29 cellular contexts compared by ENCODE assay signal in the genomic region with DNA sequence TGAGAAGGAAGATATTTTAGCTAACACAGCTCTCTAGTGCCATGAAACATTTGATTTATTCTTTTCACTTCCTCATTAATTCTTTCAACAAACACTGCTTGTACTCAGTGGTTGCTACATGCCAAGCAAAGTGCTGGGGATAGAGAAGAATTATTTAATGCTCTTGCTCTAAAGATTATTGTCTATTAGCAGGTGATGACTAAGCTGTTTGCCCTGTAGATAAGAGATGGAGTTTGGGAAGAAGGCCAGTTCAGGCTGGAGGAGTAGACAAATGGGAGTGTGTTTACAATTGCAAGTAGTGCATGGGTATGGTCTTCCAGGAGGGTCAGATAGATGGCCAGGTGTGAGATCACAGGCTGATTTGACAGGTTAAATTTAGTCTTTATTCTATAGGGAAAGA.
"Had no signal": no experiment of that assay in that cellular context is flagged by ENCODE, and none has a peak within 500 bp of the region (broad histone marks: within the 10 kb centered on the region; RNA-seq: fewer than 3 reads in every experiment).

No MANE protein-coding gene starts in this region.

- H3K9me3 Mint-ChIP-seq: activated CD4-positive, alpha-beta memory T cell treated with anti-CD3 and anti-CD28 coated beads for 36 hours; activated CD4-positive, alpha-beta T cell treated with anti-CD3 and anti-CD28 coated beads, Interleukin-2, amount 10 ng/mL, durations not matched to agents 7 days and 5 days; activated naive CD4-positive, alpha-beta T cell treated with anti-CD3 and anti-CD28 coated beads for 36 hours; activated T-helper 17 cell treated with anti-CD3 and anti-CD28 coated beads, Interleukin-2, amount 50 U/mL, for 72 hours; T-cell had no signal

- H3K27me3 Mint-ChIP-seq: activated CD4-positive, alpha-beta T cell treated with anti-CD3 and anti-CD28 coated beads, Interleukin-2, amount 10 ng/mL, durations not matched to agents 7 days and 5 days; activated naive CD8-positive, alpha-beta T cell; T-cell had no signal

- H3K27ac ChIP-seq: SK-N-MC had no signal

- H3K4me3 Mint-ChIP-seq: activated CD4-positive, alpha-beta memory T cell treated with anti-CD3 and anti-CD28 coated beads for 36 hours; activated CD4-positive, alpha-beta T cell treated with anti-CD3 and anti-CD28 coated beads, Interleukin-2, amount 10 ng/mL, durations not matched to agents 7 days and 5 days; activated naive CD4-positive, alpha-beta T cell treated with anti-CD3 and anti-CD28 coated beads for 36 hours; activated naive CD8-positive, alpha-beta T cell; activated T-helper 17 cell treated with anti-CD3 and anti-CD28 coated beads, Interleukin-2, amount 50 U/mL, for 72 hours; T-cell had no signal

- H3K27ac Mint-ChIP-seq: activated CD4-positive, alpha-beta memory T cell treated with anti-CD3 and anti-CD28 coated beads for 36 hours; activated CD4-positive, alpha-beta T cell treated with anti-CD3 and anti-CD28 coated beads, Interleukin-2, amount 10 ng/mL, durations not matched to agents 7 days and 5 days; activated naive CD4-positive, alpha-beta T cell treated with anti-CD3 and anti-CD28 coated beads for 36 hours; activated naive CD8-positive, alpha-beta T cell; activated T-helper 17 cell treated with anti-CD3 and anti-CD28 coated beads, Interleukin-2, amount 50 U/mL, for 72 hours; T-cell had no signal

- FAIRE-seq: astrocyte, TTC549 had no signal

- H3K4me1 Mint-ChIP-seq: activated CD4-positive, alpha-beta T cell treated with anti-CD3 and anti-CD28 coated beads, Interleukin-2, amount 10 ng/mL, durations not matched to agents 7 days and 5 days; activated T-helper 17 cell treated with anti-CD3 and anti-CD28 coated beads, Interleukin-2, amount 50 U/mL, for 72 hours; T-cell had no signal

- H3K36me3 Mint-ChIP-seq: activated CD4-positive, alpha-beta memory T cell treated with anti-CD3 and anti-CD28 coated beads for 36 hours; activated naive CD8-positive, alpha-beta T cell; T-cell had no signal

- H3K4me3 ChIP-seq: SK-N-MC had no signal

- ATAC-seq: activated T-helper 17 cell treated with anti-CD3 and anti-CD28 coated beads, Interleukin-2, amount 50 U/mL, for 72 hours; Panc1; Right ventricle myocardium inferior; T-cell had no signal

- DNase-seq: activated CD4-positive, alpha-beta memory T cell treated with anti-CD3 and anti-CD28 coated beads for 36 hours; activated CD4-positive, alpha-beta T cell treated with anti-CD3 and anti-CD28 coated beads, Interleukin-2, amount 10 ng/mL, durations not matched to agents 7 days and 5 days; activated CD4-positive, CD25-positive, alpha-beta regulatory T cell; activated gamma-delta T cell; activated naive CD4-positive, alpha-beta T cell treated with anti-CD3 and anti-CD28 coated beads for 36 hours; activated T-cell treated with anti-CD3 and anti-CD28 coated beads for 4 hours; activated T-cell treated with anti-CD3 and anti-CD28 coated beads, Interleukin-2, amount 50 U/mL, for 48 hours; amygdala; MM.1S; NCI-H1092 treated with DMSO at 0.1 percent for 48 hours; NCI-H1436; NCI-H1694 treated with DMSO at 0.1 percent for 48 hours; NCI-H2029 treated with DMSO at 0.1 percent for 48 hours; NCI-H345; NCI-H510A; NCI-H526 treated with DMSO at 0.1 percent for 48 hours; NCI-H82; OCI-M1; RPMI8226; T-cell; T-helper 2 cell; T1000 had no signal
